Comparison of ENCODE assay signal across 13 cellular contexts in genomic region chr10:78299861-78300453, GRCh38.
DNase-seq lines count a peak whose midpoint lies in the region; ATAC-seq and TF ChIP-seq lines count a peak whose summit lies in the region.
"Had no signal": no experiment of that assay in that cellular context is flagged by ENCODE, and none has a peak within 500 bp of the region (broad histone marks: within the 10 kb centered on the region; RNA-seq: fewer than 3 reads in every experiment).

No MANE protein-coding gene starts in this region.

- no peak overlapping the region for H3K4me3 ChIP-seq in NB4 (ENCODE audit: low read depth, low read length)
- H3K4me3 ChIP-seq: lung, smooth muscle cell had no signal

- no peak for TF ChIP-seq POLR2A in NB4 (IDR thresholded peaks at IDR 0.05; ENCODE audit: extremely low read depth, insufficient read length)

- H3K36me3 Mint-ChIP-seq in nephron progenitor cell (ENCODE audit: low read depth) = no peaks in the 10 kb centered on the region
- no peaks in the 10 kb centered on the region for H3K36me3 Mint-ChIP-seq in activated T-cell treated with anti-CD3 and anti-CD28 coated beads, Interleukin-2, amount 50 U/mL, for 4 hours (ENCODE audit: insufficient read depth)
- H3K36me3 Mint-ChIP-seq: activated naive CD4-positive, alpha-beta T cell treated with anti-CD3 and anti-CD28 coated beads, Interleukin-2, amount 50 U/mL, for 24 hours had no signal

- peak overlapping the region; percentile 58 for H3K27ac Mint-ChIP-seq in nephron progenitor cell
- H3K27ac Mint-ChIP-seq: activated naive CD4-positive, alpha-beta T cell treated with anti-CD3 and anti-CD28 coated beads, Interleukin-2, amount 50 U/mL, for 24 hours had no signal

- DNase-seq in NB4 (ENCODE audit: low read depth) (peak; percentile 68), caudate nucleus (lab: John Stamatoyannopoulos, UW) (peak in 1 of 61 donors; percentile 21), nephron progenitor cell (no peak), left lobe of liver (ENCODE audit: low spot score) (no peak), retina (no peak)
- DNase-seq in activated T-cell treated with anti-CD3 and anti-CD28 coated beads, Interleukin-2, amount 50 U/mL, for 4 hours = no peak
- DNase-seq: HCEC 1CT, NCI-H524 had no signal

- peaks cover 9% of the 10 kb centered on the region for H3K9me3 Mint-ChIP-seq in nephron progenitor cell
- no peaks in the 10 kb centered on the region for H3K9me3 Mint-ChIP-seq in activated T-cell treated with anti-CD3 and anti-CD28 coated beads, Interleukin-2, amount 50 U/mL, for 4 hours
- H3K9me3 Mint-ChIP-seq: activated naive CD4-positive, alpha-beta T cell treated with anti-CD3 and anti-CD28 coated beads, Interleukin-2, amount 50 U/mL, for 24 hours had no signal

- no peak overlapping the region for H3K4me3 Mint-ChIP-seq in nephron progenitor cell
- no peak overlapping the region for H3K4me3 Mint-ChIP-seq in activated T-cell treated with anti-CD3 and anti-CD28 coated beads, Interleukin-2, amount 50 U/mL, for 4 hours

- TF ChIP-seq CTCF in C4-2B (conservative IDR thresholded peaks at IDR 0.05) (no peak), NB4 (IDR thresholded peaks at IDR 0.05; ENCODE audit: low read depth, low read length) (no peak), nephron progenitor cell (IDR thresholded peaks at IDR 0.05) (no peak)

- peaks cover 4% of the 10 kb centered on the region for H3K27me3 Mint-ChIP-seq in nephron progenitor cell (ENCODE audit: low read depth, poor library complexity)
- no peaks in the 10 kb centered on the region for H3K27me3 Mint-ChIP-seq in activated T-cell treated with anti-CD3 and anti-CD28 coated beads, Interleukin-2, amount 50 U/mL, for 4 hours (ENCODE audit: low read depth)
- H3K27me3 Mint-ChIP-seq: activated naive CD4-positive, alpha-beta T cell treated with anti-CD3 and anti-CD28 coated beads, Interleukin-2, amount 50 U/mL, for 24 hours had no signal

- ATAC-seq in left lobe of liver (no peak), GM21619 (IDR thresholded peaks at IDR 0.05; ENCODE audit: unreplicated experiment) (no peak)
- ATAC-seq in activated T-cell treated with anti-CD3 and anti-CD28 coated beads, Interleukin-2, amount 50 U/mL, for 4 hours = no peak

- H3K4me1 Mint-ChIP-seq in nephron progenitor cell = peaks cover 50% of the 10 kb centered on the region
- peaks cover 16% of the 10 kb centered on the region for H3K4me1 Mint-ChIP-seq in activated T-cell treated with anti-CD3 and anti-CD28 coated beads, Interleukin-2, amount 50 U/mL, for 4 hours (ENCODE audit: low read depth)

- H3K27ac ChIP-seq in C4-2B (peak overlapping the region; percentile 10; the same call in 1 of the 2 replicates), caudate nucleus (ENCODE audit: low read depth, low read length) (peak overlapping the region; percentile 76)
